Comparison of ENCODE assay signal across 23 cellular contexts in genomic region chr16:11719171-11719570, GRCh38.
"Had no signal": no experiment of that assay in that cellular context is flagged by ENCODE, and none has a peak within 500 bp of the region (broad histone marks: within the 10 kb centered on the region; RNA-seq: fewer than 3 reads in every experiment).

No MANE protein-coding gene starts in this region.

- H3K27me3 ChIP-seq: esophagus squamous epithelium, heart right ventricle, neural progenitor cell, vagina had no signal

- DNase-seq: activated B cell treated with CpG ODN at 0.5 μM for 24 hours; activated CD4-positive, alpha-beta T cell treated with anti-CD3 and anti-CD28 coated beads for 4 hours; activated CD4-positive, alpha-beta T cell treated with anti-CD3 and anti-CD28 coated beads, Interleukin-2, amount 50 U/mL, for 48 hours; activated CD8-positive, alpha-beta memory T cell treated with anti-CD3 and anti-CD28 coated beads, Interleukin-2, amount 50 U/mL, for 48 hours; activated effector memory CD4-positive, alpha-beta T cell treated with Interleukin-2 at 50 U/mL for 16 hours; activated naive CD4-positive, alpha-beta T cell treated with anti-CD3 and anti-CD28 coated beads for 36 hours; activated naive CD8-positive, alpha-beta T cell treated with anti-CD3 and anti-CD28 coated beads, Interleukin-2, amount 10 ng/mL, durations not matched to agents 7 days and 5 days; activated T-cell treated with anti-CD3 and anti-CD28 coated beads, Interleukin-2, amount 50 U/mL, for 72 hours; amygdala; cortex of kidney; endodermal cell; esophagus squamous epithelium; heart right ventricle; naive thymus-derived CD8-positive, alpha-beta T cell; posterior cingulate gyrus; stimulated activated CD4-positive, alpha-beta T cell treated with anti-CD3 and anti-CD28 coated beads, Interleukin-2, amount 100 ng/mL, for 48 hours; stimulated activated CD8-positive, alpha-beta memory T cell treated with anti-CD3 and anti-CD28 coated beads, Interleukin-4, amount 100 ng/mL, for 48 hours; stimulated activated naive B cell treated with anti-CD40 and anti-IgM and Interleukin-4, amounts not matched to agents 10 μg/mL and 1 μg/mL and 100 μg/mL, for 72 hours; T1000 had no signal

- H3K36me3 ChIP-seq: neural progenitor cell had no signal

- H3K9me3 ChIP-seq: esophagus squamous epithelium, heart right ventricle, vagina had no signal

- H3K4me3 ChIP-seq: esophagus squamous epithelium, heart right ventricle, neural progenitor cell, vagina had no signal

- H3K9ac ChIP-seq: neural progenitor cell had no signal

- H3K27ac ChIP-seq: esophagus squamous epithelium, heart right ventricle, neural progenitor cell, vagina had no signal

- ATAC-seq: activated T-cell treated with anti-CD3 and anti-CD28 coated beads, Interleukin-2, amount 50 U/mL, for 72 hours; heart right ventricle; left lobe of liver; naive thymus-derived CD8-positive, alpha-beta T cell; sciatic nerve; stimulated activated naive B cell treated with anti-CD40 and anti-IgM and Interleukin-4, amounts not matched to agents 10 μg/mL and 1 μg/mL and 100 μg/mL, for 72 hours had no signal

- H3K4me1 ChIP-seq: neural progenitor cell had no signal
